ENCODE assay signal across 1 cellular context in genomic region chr10:6117711-6118110, GRCh38.
TF ChIP-seq lines count a peak whose summit lies in the region.

No MANE protein-coding gene starts in this region.

TF ChIP-seq in GM23338, 12 proteins besides CTCF, POLR2A, EP300 and RAD21:
- TF ChIP-seq, protein P1, sequence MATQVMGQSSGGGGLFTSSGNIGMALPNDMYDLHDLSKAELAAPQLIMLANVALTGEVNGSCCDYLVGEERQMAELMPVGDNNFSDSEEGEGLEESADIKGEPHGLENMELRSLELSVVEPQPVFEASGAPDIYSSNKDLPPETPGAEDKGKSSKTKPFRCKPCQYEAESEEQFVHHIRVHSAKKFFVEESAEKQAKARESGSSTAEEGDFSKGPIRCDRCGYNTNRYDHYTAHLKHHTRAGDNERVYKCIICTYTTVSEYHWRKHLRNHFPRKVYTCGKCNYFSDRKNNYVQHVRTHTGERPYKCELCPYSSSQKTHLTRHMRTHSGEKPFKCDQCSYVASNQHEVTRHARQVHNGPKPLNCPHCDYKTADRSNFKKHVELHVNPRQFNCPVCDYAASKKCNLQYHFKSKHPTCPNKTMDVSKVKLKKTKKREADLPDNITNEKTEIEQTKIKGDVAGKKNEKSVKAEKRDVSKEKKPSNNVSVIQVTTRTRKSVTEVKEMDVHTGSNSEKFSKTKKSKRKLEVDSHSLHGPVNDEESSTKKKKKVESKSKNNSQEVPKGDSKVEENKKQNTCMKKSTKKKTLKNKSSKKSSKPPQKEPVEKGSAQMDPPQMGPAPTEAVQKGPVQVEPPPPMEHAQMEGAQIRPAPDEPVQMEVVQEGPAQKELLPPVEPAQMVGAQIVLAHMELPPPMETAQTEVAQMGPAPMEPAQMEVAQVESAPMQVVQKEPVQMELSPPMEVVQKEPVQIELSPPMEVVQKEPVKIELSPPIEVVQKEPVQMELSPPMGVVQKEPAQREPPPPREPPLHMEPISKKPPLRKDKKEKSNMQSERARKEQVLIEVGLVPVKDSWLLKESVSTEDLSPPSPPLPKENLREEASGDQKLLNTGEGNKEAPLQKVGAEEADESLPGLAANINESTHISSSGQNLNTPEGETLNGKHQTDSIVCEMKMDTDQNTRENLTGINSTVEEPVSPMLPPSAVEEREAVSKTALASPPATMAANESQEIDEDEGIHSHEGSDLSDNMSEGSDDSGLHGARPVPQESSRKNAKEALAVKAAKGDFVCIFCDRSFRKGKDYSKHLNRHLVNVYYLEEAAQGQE (IDR thresholded peaks at IDR 0.05; ENCODE audit: unreplicated experiment): no peak
- TF ChIP-seq ZNF114 (CRISPR knock-in tag; IDR thresholded peaks at IDR 0.05) (no peak), POLR2AphosphoS5 (IDR thresholded peaks at IDR 0.05; ENCODE audit: low read depth) (no peak), ZNF462 (CRISPR knock-in tag; IDR thresholded peaks at IDR 0.05) (no peak), EZH2 (IDR thresholded peaks at IDR 0.05; ENCODE audit: low read depth, unreplicated experiment) (no peak), ETS1 (IDR thresholded peaks at IDR 0.05) (no peak), JUNB (IDR thresholded peaks at IDR 0.05; ENCODE audit: unreplicated experiment) (no peak), ZNF331 (CRISPR knock-in tag; IDR thresholded peaks at IDR 0.05; ENCODE audit: low read depth) (no peak), EZH2phosphoT487 (IDR thresholded peaks at IDR 0.05; ENCODE audit: unreplicated experiment) (no peak), STAT1 (IDR thresholded peaks at IDR 0.05; ENCODE audit: unreplicated experiment) (no peak), CREB1 (CRISPR knock-in tag; IDR thresholded peaks at IDR 0.05; ENCODE audit: low read depth) (no peak), NANOG (IDR thresholded peaks at IDR 0.05; ENCODE audit: borderline replicate concordance) (no peak)
